In the genomic region with DNA sequence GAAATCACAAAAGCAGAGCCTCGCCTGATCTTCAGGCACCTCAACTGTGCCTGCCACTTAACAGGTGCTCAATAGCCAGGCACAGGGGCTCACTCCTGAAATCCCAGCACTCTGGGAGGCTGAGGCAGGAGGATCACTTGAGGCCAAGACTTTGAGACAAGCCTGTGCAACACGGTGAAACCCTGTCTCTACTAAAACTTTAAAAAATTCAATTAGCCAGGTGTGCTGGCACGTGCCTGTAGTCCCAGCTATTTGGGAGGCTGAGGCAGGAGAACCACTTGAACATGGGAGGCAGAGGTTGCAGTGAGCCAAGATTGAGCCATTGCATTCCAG, we compare ENCODE assay signal across 8 cellular contexts. TPM values are rescaled to one million over a fixed set of nuclear protein-coding genes. Genes with fewer than 3 reads are reported as not detected.
DNase-seq lines count a peak whose midpoint lies in the region; ATAC-seq, FAIRE-seq and TF ChIP-seq lines count a peak whose summit lies in the region.
"Not testable (repeated sequence)": the region's sequence is repeated elsewhere in the genome, so short reads cannot be mapped to it uniquely, and the experiment has no call there.

No MANE protein-coding gene starts in this region.

- not testable (repeated sequence) for H3K18ac ChIP-seq in H1 (ENCODE audit: extremely low read depth, low read length)

- POLR2A ChIA-PET in A549 (lab: Yijun Ruan, JAX): interaction anchor here (0.7 to 1.7 kb wide), 8 partner anchors 11 to 135 kb away, joined by 3 to 15 read pairs (median 6); partner anchors contain the start of genes GPATCH1 and RHPN2
- POLR2A ChIA-PET in HCT116 (lab: Charles Lee): interaction anchor here (0.6 to 1.8 kb wide), 4 partner anchors 10 to 354 kb away, joined by 3 to 6 read pairs (median 3); no protein-coding TSS in a partner anchor
- POLR2A ChIA-PET in RWPE1 (lab: Yijun Ruan, JAX; ENCODE audit: low non-redundant PET): not testable (repeated sequence)
- POLR2A ChIA-PET in H1 (lab: Charles Lee; ENCODE audit: partially characterized antibody): interaction anchor here (1.4 kb wide), 1 partner anchor 9 kb away, joined by 7 read pairs; no protein-coding TSS in a partner anchor

- intact Hi-C loops in HCT116 (cut with micrococcal nuclease); body of pancreas (cut with DNase I); kidney (cut with DNase I): not testable (repeated sequence)

- not testable (repeated sequence) for H4K5ac ChIP-seq in H1 (ENCODE audit: insufficient read length, low read depth, low read length)

- H3K36me3 ChIP-seq in HCT116 (ENCODE audit: control insufficient read depth in 1 of 2, insufficient read depth in 2 of 2, low read length in 2 of 2): peaks cover 0 to 11% of the 10 kb centered on the region in 2 experiments; a peak in 2 of 4 replicates
- H3K36me3 ChIP-seq in body of pancreas (replicated peaks in 1 of 2; ENCODE audit: insufficient read depth in 1 of 2, low read depth in 2 of 2); H1 (ENCODE audit: control insufficient read depth in 2 of 4, insufficient read depth in 4 of 4, low read length in 3 of 4); kidney (ENCODE audit: control insufficient read depth in 1 of 2, insufficient read depth in 2 of 2, low read length in 2 of 2); mucosa of stomach (ENCODE audit: control insufficient read depth, insufficient read depth, low read length); small intestine (ENCODE audit: control insufficient read depth in 2 of 2, insufficient read depth in 2 of 2, low read length in 2 of 2): not testable (repeated sequence)

- TF ChIP-seq RAD21 in A549 (conservative IDR thresholded peaks at IDR 0.05 in 1 of 2, IDR thresholded peaks at IDR 0.05 in 1 of 2); HCT116 (IDR thresholded peaks at IDR 0.05; ENCODE audit: low read depth); H1 (IDR thresholded peaks at IDR 0.05 in 1 of 2, conservative IDR thresholded peaks at IDR 0.05 in 1 of 2; ENCODE audit: low read depth in 2 of 2, low read length in 2 of 2): not testable (repeated sequence)

- not testable (repeated sequence) for H3K27me3 ChIP-seq in HCT116 (ENCODE audit: insufficient read depth, low read length); body of pancreas; H1 (replicated peaks in 1 of 4; ENCODE audit: control insufficient read depth in 3 of 4, extremely low read depth in 1 of 4, insufficient read depth in 3 of 4, low read length in 3 of 4); mucosa of stomach (ENCODE audit: control insufficient read depth, insufficient read depth, low read length); small intestine (ENCODE audit: control insufficient read depth in 2 of 2, insufficient read depth in 2 of 2, low read length in 2 of 2)

- not testable (repeated sequence) for H2BK15ac ChIP-seq in H1 (ENCODE audit: low read length)

- peaks cover 82% of the 10 kb centered on the region for H3K79me2 ChIP-seq in HCT116 (ENCODE audit: insufficient read depth, low read length)
- H3K79me2 ChIP-seq in H1 (ENCODE audit: control insufficient read depth in 1 of 2, insufficient read depth in 2 of 2, low read length in 2 of 2): peaks cover 0 to 59% of the 10 kb centered on the region in 2 experiments; a peak in 3 of 4 replicates

- H4K91ac ChIP-seq in H1 (replicated peaks; ENCODE audit: insufficient read length, low read length): not testable (repeated sequence)

- H3K9me2 ChIP-seq in HCT116 (ENCODE audit: insufficient read depth): not testable (repeated sequence)

- not testable (repeated sequence) for DNase-seq in A549 (ENCODE audit: low read depth in 1 of 2, low spot score in 1 of 2); HCT116 (ENCODE audit: low read depth, low spot score); RWPE1 (ENCODE audit: low spot score); body of pancreas; H1 (ENCODE audit: low read depth in 1 of 2, low spot score in 2 of 2); kidney; small intestine

- not testable (repeated sequence) for H2AFZ ChIP-seq in HCT116 (ENCODE audit: low read depth, low read length, poor library complexity, severe bottlenecking); H1 (ENCODE audit: low read length)

- RAD21 ChIA-PET in HCT116 (lab: Charles Lee; ENCODE audit: low non-redundant PET in 1 of 2, low total read pairs in 2 of 2, uncharacterized antibody in 2 of 2, unreplicated experiment in 2 of 2): not testable (repeated sequence)

- 11% methylated on average over 3 of the region's 3 CpGs for WGBS in A549 (ENCODE audit: missing lambda C conversion rate)
- WGBS in body of pancreas, 2 donors: 60 to 88% methylated on average over 3 of the region's 3 CpGs
- WGBS in H1 (ENCODE audit: extremely low coverage in 1 of 2, insufficient coverage in 1 of 2, insufficient read length in 1 of 2, insufficient replicate concordance in 2 of 2, low coverage in 1 of 2, low lambda C conversion rate in 2 of 2, missing lambda C conversion rate in 1 of 2), 2 experiments: 87% methylated on average over 3 of the region's 3 CpGs; no CpG with 5 or more reads in 1 of the 2 experiments
- 24 to 65% (median 35%) methylated on average over 3 of the region's 3 CpGs for WGBS in small intestine, 3 donors

- not testable (repeated sequence) for H4K20me1 ChIP-seq in HCT116 (ENCODE audit: insufficient read depth); H1 (replicated peaks in 1 of 2; ENCODE audit: control insufficient read depth in 1 of 2, insufficient read depth in 2 of 2, low read length in 2 of 2)

- H3K4me1 ChIP-seq in A549 (peaks cover 53% of the 10 kb centered on the region), HCT116 (ENCODE audit: control insufficient read depth in 1 of 2, insufficient read depth in 2 of 2, low read length in 2 of 2) (peaks cover 60 to 77% of the 10 kb centered on the region in 2 experiments), body of pancreas (peaks cover 55% of the 10 kb centered on the region), kidney (ENCODE audit: control insufficient read depth in 1 of 2, insufficient read depth in 1 of 2, low read depth in 1 of 2, low read length in 2 of 2) (peaks cover 22 to 30% of the 10 kb centered on the region in 2 donors), mucosa of stomach (ENCODE audit: control insufficient read depth, insufficient read depth, low read length) (peaks cover 36% of the 10 kb centered on the region)
- not testable (repeated sequence) for H3K4me1 ChIP-seq in H1 (replicated peaks in 1 of 4; ENCODE audit: control insufficient read depth in 3 of 4, insufficient read depth in 4 of 4, low read length in 3 of 4); small intestine (ENCODE audit: control insufficient read depth in 2 of 2, insufficient read depth in 1 of 2, low read depth in 1 of 2, low read length in 1 of 2)

- H3K23ac ChIP-seq in H1 (ENCODE audit: insufficient read length): not testable (repeated sequence)

- not testable (repeated sequence) for ATAC-seq in A549, body of pancreas
- peak; percentile 24 for ATAC-seq in HCT116

- H3K4me2 ChIP-seq in A549: peak overlapping the region; percentile 85
- H3K4me2 ChIP-seq in HCT116 (ENCODE audit: low read length): peak overlapping the region; percentile 67
- not testable (repeated sequence) for H3K4me2 ChIP-seq in H1 (ENCODE audit: insufficient read depth in 1 of 2, low read depth in 2 of 2, low read length in 2 of 2)

- not testable (repeated sequence) for TF ChIP-seq POLR2A in A549 (IDR thresholded peaks at IDR 0.05; ENCODE audit: low read length); HCT116 (IDR thresholded peaks at IDR 0.05; ENCODE audit: borderline replicate concordance, extremely low read depth, insufficient read depth, insufficient read length); body of pancreas (IDR thresholded peaks at IDR 0.05); H1 (IDR thresholded peaks at IDR 0.05; ENCODE audit: control extremely low read depth in 1 of 2, low read depth in 2 of 2, low read length in 2 of 2)

- H3K9me3 ChIP-seq in A549; HCT116 (ENCODE audit: control insufficient read depth in 1 of 2, insufficient read depth in 1 of 2, low read depth in 1 of 2, low read length in 2 of 2); body of pancreas; H1 (ENCODE audit: insufficient read depth in 2 of 2, low read depth in 1 of 2, low read length in 1 of 2); kidney (ENCODE audit: control insufficient read depth in 1 of 2, low read length in 2 of 2); mucosa of stomach (ENCODE audit: control insufficient read depth, low read length); small intestine (ENCODE audit: control insufficient read depth, low read depth): not testable (repeated sequence)

- H3K9ac ChIP-seq in HCT116 (ENCODE audit: low read length) (peak overlapping the region; percentile 58), kidney (ENCODE audit: low read length in 2 of 2) (peak overlapping the region in 1 of 2 donors; percentile 52), mucosa of stomach (ENCODE audit: low read length) (peak overlapping the region; percentile 9)
- H3K9ac ChIP-seq in H1 (replicated peaks in 1 of 4; ENCODE audit: extremely low read depth in 1 of 4, low read depth in 3 of 4, low read length in 3 of 4): not testable (repeated sequence)

- peak overlapping the region; percentile 87 to 92 for H3K27ac ChIP-seq in A549
- H3K27ac ChIP-seq in HCT116 (ENCODE audit: low read depth, low read length): peak overlapping the region; percentile 99
- H3K27ac ChIP-seq in RWPE1: peak overlapping the region; percentile 35; the same call in 1 of the 2 replicates
- peak overlapping the region; percentile 74 to 84 (median 80) for H3K27ac ChIP-seq in body of pancreas
- H3K27ac ChIP-seq in H1 (ENCODE audit: low read depth, low read length): 0 out of 2 replicates have a peak overlapping the region, but pooled peaks have one; percentile 31
- H3K27ac ChIP-seq in kidney (ENCODE audit: low read depth in 2 of 2, low read length in 2 of 2): peak overlapping the region; percentile 93 to 95
- peak overlapping the region; percentile 92 to 95 for H3K27ac ChIP-seq in small intestine (ENCODE audit: low read depth in 1 of 2, low read length in 1 of 2)

- not testable (repeated sequence) for H2BK20ac ChIP-seq in H1 (ENCODE audit: low read length)

- TF ChIP-seq EP300 in A549 (IDR thresholded peaks at IDR 0.05); H1 (IDR thresholded peaks at IDR 0.05; ENCODE audit: borderline replicate concordance in 1 of 2, low read depth in 2 of 2, low read length in 2 of 2): not testable (repeated sequence)

- not testable (repeated sequence) for H2BK120ac ChIP-seq in H1 (replicated peaks; ENCODE audit: low read depth, low read length)

- not testable (repeated sequence) for H3K14ac ChIP-seq in H1 (ENCODE audit: insufficient read length)

- H3K56ac ChIP-seq in H1 (replicated peaks; ENCODE audit: insufficient read length, low read depth, low read length): not testable (repeated sequence)

- H2AK5ac ChIP-seq in H1 (ENCODE audit: low read depth, low read length): not testable (repeated sequence)

- not testable (repeated sequence) for H3K4ac ChIP-seq in H1 (replicated peaks; ENCODE audit: insufficient read length, low read depth, low read length)

- H4K8ac ChIP-seq in H1 (ENCODE audit: extremely low read depth, insufficient read depth, low read length): peak overlapping the region; percentile 59; the same call in 1 of the 2 replicates

- not testable (repeated sequence) for TF ChIP-seq CTCF in A549 (IDR thresholded peaks at IDR 0.05); HCT116 (IDR thresholded peaks at IDR 0.05 in 2 of 3, conservative IDR thresholded peaks at IDR 0.05 in 1 of 3; ENCODE audit: borderline replicate concordance in 1 of 3, insufficient read depth in 1 of 3, low read depth in 2 of 3, low read length in 2 of 3); RWPE1 (conservative IDR thresholded peaks at IDR 0.05; ENCODE audit: low read depth); body of pancreas (IDR thresholded peaks at IDR 0.05); H1 (IDR thresholded peaks at IDR 0.05; ENCODE audit: control extremely low read depth in 1 of 3, insufficient read depth in 1 of 3, low read depth in 1 of 3, low read length in 3 of 3); kidney (IDR thresholded peaks at IDR 0.05; ENCODE audit: borderline replicate concordance, extremely low read depth, insufficient read depth)

- H3K4me3 ChIP-seq in A549 (peak overlapping the region; percentile 14; the same call in 2 of the 3 replicates), HCT116 (replicated peaks in 1 of 2; ENCODE audit: low read depth in 1 of 2, low read length in 2 of 2) (peak overlapping the region; percentile 11 to 24)
- not testable (repeated sequence) for H3K4me3 ChIP-seq in body of pancreas; H1 (ENCODE audit: extremely low read depth in 1 of 4, insufficient read depth in 2 of 4, low read depth in 3 of 4, low read length in 4 of 4); kidney (ENCODE audit: low read length in 2 of 2); mucosa of stomach (ENCODE audit: low read length); small intestine (ENCODE audit: low read depth in 1 of 2, low read length in 2 of 2)

- 0 out of 2 replicates have a peak overlapping the region, but pooled peaks have one; percentile 39 for H2BK12ac ChIP-seq in H1 (ENCODE audit: low read depth, low read length)

- not testable (repeated sequence) for FAIRE-seq in A549 (lab: Jason Lieb, UNC); H1 (lab: Jason Lieb, UNC); kidney (lab: Jason Lieb, UNC); small intestine (lab: Jason Lieb, UNC)

- CTCF ChIA-PET in A549 (lab: Yijun Ruan, JAX): interaction anchor here (1.0 to 3.7 kb wide), 11 partner anchors 10 to 143 kb away, joined by 3 to 20 read pairs (median 4); no protein-coding TSS in a partner anchor
- CTCF ChIA-PET in HCT116 (lab: Charles Lee); RWPE1 (lab: Yijun Ruan, JAX): not testable (repeated sequence)
- CTCF ChIA-PET in H1 (lab: Charles Lee; ENCODE audit: partially characterized antibody): interaction anchor here (2.0 kb wide), 1 partner anchor 19 kb away, joined by 8 read pairs; no protein-coding TSS in a partner anchor

- not testable (repeated sequence) for BruUV-seq in HCT116 (replicated peaks; lab: Mats Ljungman, UMichigan)

- H3K23me2 ChIP-seq in H1 (ENCODE audit: low read depth, low read length): not testable (repeated sequence)

- H3K79me1 ChIP-seq in H1 (ENCODE audit: low read depth, low read length): not testable (repeated sequence)

- not testable (repeated sequence) for H2BK5ac ChIP-seq in H1 (ENCODE audit: low read depth, low read length)

RNA-seq across cellular contexts. Expression of gene RHPN2, which starts 22.9 kb away (rescaled TPM):
- polyA plus RNA-seq in A549 (2011; rRNA removed): 140 and 162 TPM in 2 replicates
- 72.5 and 85.3 TPM in 2 replicates for polyA plus RNA-seq in A549 (2012; cell fraction: cytosol; rRNA removed)
- 98.3 and 107 TPM in 2 replicates for polyA plus RNA-seq in A549 (2012; cell fraction: nucleus; rRNA removed)
- 55.4 to 68.1 TPM (median 60.5 TPM) in 3 replicates for polyA plus RNA-seq in A549 (2017; fragmentation: RNase III; extraction: RNeasy Plus Mini Kit Qiagen cat#74134 plus additional on column Dnase treatment)
- polyA minus RNA-seq in A549 (2011; rRNA and poly(A)+ RNA removed): 113 and 114 TPM in 2 replicates
- total RNA-seq in HCT116 (2021; ENCODE audit: unreplicated experiment): 33.3 TPM
- 38.8 and 41.5 TPM in 2 replicates for polyA plus RNA-seq in HCT116 (2012)
- total RNA-seq in body of pancreas: 10 to 100 TPM; 11.2 to 54.4 TPM
- 31.1 and 36.2 TPM in 2 replicates for total RNA-seq in H1 (2021; fragmentation: NEBNext Ultra II Directional; extraction: Animal tissue kit (Norgen Biotek cat#: 25700))
- polyA plus RNA-seq in H1 (2011; rRNA removed): 22.8 and 27.2 TPM in 2 replicates
- 28.8 TPM for polyA plus RNA-seq in H1 (2011; cell fraction: cytosol; rRNA removed)
- polyA plus RNA-seq in H1 (2011; cell fraction: nucleus; rRNA removed): 26.0 TPM
- 23.3 to 37.2 TPM (median 28.3 TPM) in 4 replicates for polyA plus RNA-seq in H1 (2012, experiment 1 of 2)
- 15.6 TPM for polyA plus RNA-seq in H1 (2012, experiment 2 of 2)
- 14.1 TPM for polyA plus RNA-seq in H1 (2013, experiment 1 of 2)
- polyA plus RNA-seq in H1 (2013, experiment 2 of 2): 15.8 TPM
- polyA minus RNA-seq in H1 (2011; rRNA and poly(A)+ RNA removed): 29.3 and 36.6 TPM in 2 replicates
- 33.2 TPM for polyA minus RNA-seq in H1 (2011; cell fraction: cytosol; rRNA and poly(A)+ RNA removed)
- polyA minus RNA-seq in H1 (2011; cell fraction: nucleus; rRNA and poly(A)+ RNA removed): 18.1 TPM
- total RNA-seq in kidney: 50.3 TPM
- 13.5 TPM for polyA plus RNA-seq in kidney (ENCODE audit: insufficient read depth, low read depth, low replicate concordance)
- polyA plus RNA-seq in small intestine: 10 to 100 TPM; 20.7 to 67.6 (median 34.2) TPM

RNA-seq across cellular contexts. Expression of gene GPATCH1, which starts 39.2 kb away (rescaled TPM):
- polyA plus RNA-seq in A549 (2011; rRNA removed): 19.0 and 24.2 TPM in 2 replicates
- 13.1 and 16.7 TPM in 2 replicates for polyA plus RNA-seq in A549 (2012; cell fraction: cytosol; rRNA removed)
- 17.5 and 18.1 TPM in 2 replicates for polyA plus RNA-seq in A549 (2012; cell fraction: nucleus; rRNA removed)
- 12.1 to 15.4 TPM (median 13.9 TPM) in 3 replicates for polyA plus RNA-seq in A549 (2017; fragmentation: RNase III; extraction: RNeasy Plus Mini Kit Qiagen cat#74134 plus additional on column Dnase treatment)
- polyA minus RNA-seq in A549 (2011; rRNA and poly(A)+ RNA removed): 29.8 and 38.2 TPM in 2 replicates
- 7.8 TPM for total RNA-seq in HCT116 (2021; ENCODE audit: unreplicated experiment)
- 4.5 and 5.2 TPM in 2 replicates for polyA plus RNA-seq in HCT116 (2012)
- 1 to 10 TPM; 6.6 to 7.0 TPM for total RNA-seq in body of pancreas
- total RNA-seq in H1 (2021; fragmentation: NEBNext Ultra II Directional; extraction: Animal tissue kit (Norgen Biotek cat#: 25700)): 8.2 and 8.8 TPM in 2 replicates
- polyA plus RNA-seq in H1 (2011; rRNA removed): 3.5 and 4.3 TPM in 2 replicates
- polyA plus RNA-seq in H1 (2011; cell fraction: cytosol; rRNA removed): 8.1 TPM
- polyA plus RNA-seq in H1 (2011; cell fraction: nucleus; rRNA removed): 12.4 TPM
- polyA plus RNA-seq in H1 (2012, experiment 1 of 2): 8.0 to 15.0 TPM (median 9.1 TPM) in 4 replicates
- 1.3 TPM for polyA plus RNA-seq in H1 (2012, experiment 2 of 2)
- polyA plus RNA-seq in H1 (2013, experiment 1 of 2): 7.1 TPM
- 6.1 TPM for polyA plus RNA-seq in H1 (2013, experiment 2 of 2)
- polyA minus RNA-seq in H1 (2011; rRNA and poly(A)+ RNA removed): 8.8 and 12.0 TPM in 2 replicates
- polyA minus RNA-seq in H1 (2011; cell fraction: cytosol; rRNA and poly(A)+ RNA removed): 2.4 TPM
- 9.9 TPM for polyA minus RNA-seq in H1 (2011; cell fraction: nucleus; rRNA and poly(A)+ RNA removed)
- total RNA-seq in kidney: 9.1 TPM
- polyA plus RNA-seq in kidney (ENCODE audit: insufficient read depth, low read depth, low replicate concordance): 4.3 TPM
- 1 to 10 TPM; 4.6 to 9.2 (median 8.9) TPM for polyA plus RNA-seq in small intestine

Comparison
In these comparisons a context has a peak if more than half of its experiments do, and no peak if none do; other contexts are left out.
1. H3K27ac ChIP-seq: peak in every context shown above with its lines; median percentile 99 in HCT116; 94 in kidney; 94 in small intestine; 90 in A549; 80 in body of pancreas; 35 in RWPE1; 31 in H1.